ENCODE assay signal across 13 cellular contexts in genomic region chr16:54106078-54106477, GRCh38.
"Had no signal": no experiment of that assay in that cellular context is flagged by ENCODE, and none has a peak within 500 bp of the region (broad histone marks: within the 10 kb centered on the region; RNA-seq: fewer than 3 reads in every experiment).

No MANE protein-coding gene starts in this region.

- DNase-seq: activated CD4-positive, alpha-beta T cell treated with anti-CD3 and anti-CD28 coated beads for 1 hour; activated CD4-positive, alpha-beta T cell treated with anti-CD3 and anti-CD28 coated beads, Interleukin-2, amount 50 U/mL, for 4 hours; activated naive CD4-positive, alpha-beta T cell; activated naive CD8-positive, alpha-beta T cell treated with anti-CD3 and anti-CD28 coated beads, Interleukin-2, amount 10 ng/mL, durations not matched to agents 7 days and 5 days; activated T-cell treated with anti-CD3 and anti-CD28 coated beads for 4 hours; central memory CD4-positive, alpha-beta T cell; hypothalamus; pancreas; stimulated activated CD4-positive, alpha-beta T cell treated with anti-CD3 and anti-CD28 coated beads, Interleukin-12 subunit alpha, Interleukin-12 subunit beta, amount 100 ng/mL, for 4 hours; stimulated activated CD4-positive, alpha-beta T cell treated with anti-CD3 and anti-CD28 coated beads, Interleukin-2, amount 100 ng/mL, for 24 hours; T-helper 9 cell had no signal

- ATAC-seq: left lobe of liver; pancreas; stimulated activated effector memory CD8-positive, alpha-beta T cell treated with anti-CD3 and anti-CD28 coated beads, Interleukin-12 subunit alpha, Interleukin-12 subunit beta, amount 100 ng/mL, for 72 hours had no signal
